8 cellular contexts compared by ENCODE assay signal in genomic region chr7:95687759-95688343, GRCh38.
DNase-seq lines count a peak whose midpoint lies in the region; ATAC-seq, FAIRE-seq and TF ChIP-seq lines count a peak whose summit lies in the region.

No MANE protein-coding gene starts in this region.

- no peak overlapping the region for H3K4me3 Mint-ChIP-seq in activated T-cell treated with anti-CD3 and anti-CD28 coated beads, Interleukin-2, amount 50 U/mL, for 72 hours
- no peak overlapping the region for H3K4me3 Mint-ChIP-seq in activated naive CD4-positive, alpha-beta T cell treated with anti-CD3 and anti-CD28 coated beads for 36 hours

- H3K36me3 Mint-ChIP-seq in activated T-cell treated with anti-CD3 and anti-CD28 coated beads, Interleukin-2, amount 50 U/mL, for 72 hours (ENCODE audit: insufficient read depth in 2 of 2), result no peaks in the 10 kb centered on the region
- H3K36me3 Mint-ChIP-seq in activated naive CD4-positive, alpha-beta T cell treated with anti-CD3 and anti-CD28 coated beads for 36 hours (ENCODE audit: low read depth), result no peaks in the 10 kb centered on the region

- H3K9me3 ChIP-seq in cardiac muscle cell (ENCODE audit: low read depth) (no peaks in the 10 kb centered on the region), adipocyte (ENCODE audit: control insufficient read depth, low read length) (no peaks in the 10 kb centered on the region)

- peaks cover 5% of the 10 kb centered on the region for H3K27me3 Mint-ChIP-seq in activated T-cell treated with anti-CD3 and anti-CD28 coated beads, Interleukin-2, amount 50 U/mL, for 72 hours (ENCODE audit: low read depth)
- peaks cover 2% of the 10 kb centered on the region for H3K27me3 Mint-ChIP-seq in activated naive CD4-positive, alpha-beta T cell treated with anti-CD3 and anti-CD28 coated beads for 36 hours (ENCODE audit: low read depth)

- H3K27me3 ChIP-seq in cardiac muscle cell (no peaks in the 10 kb centered on the region), adipocyte (replicated peaks; ENCODE audit: control insufficient read depth, insufficient read depth, low read length) (no peaks in the 10 kb centered on the region)

- H3K36me3 ChIP-seq in cardiac muscle cell, result no peaks in the 10 kb centered on the region
- H3K36me3 ChIP-seq in adipocyte (ENCODE audit: control insufficient read depth, insufficient read depth, low read length, severe bottlenecking), result no peaks in the 10 kb centered on the region

- no peak overlapping the region for H3K4me3 ChIP-seq in cardiac muscle cell
- H3K4me3 ChIP-seq in adipocyte (ENCODE audit: low read length), result no peak overlapping the region

- H3K4me1 ChIP-seq in cardiac muscle cell (ENCODE audit: low read depth) (no peaks in the 10 kb centered on the region), adipocyte (ENCODE audit: control insufficient read depth, insufficient read depth, low read length) (peaks cover 3% of the 10 kb centered on the region)

- no peaks in the 10 kb centered on the region for H3K9me3 Mint-ChIP-seq in activated T-cell treated with anti-CD3 and anti-CD28 coated beads, Interleukin-2, amount 50 U/mL, for 72 hours
- H3K9me3 Mint-ChIP-seq in activated naive CD4-positive, alpha-beta T cell treated with anti-CD3 and anti-CD28 coated beads for 36 hours, result no peaks in the 10 kb centered on the region

- no peak overlapping the region for H3K27ac Mint-ChIP-seq in activated T-cell treated with anti-CD3 and anti-CD28 coated beads, Interleukin-2, amount 50 U/mL, for 72 hours
- no peak overlapping the region for H3K27ac Mint-ChIP-seq in activated naive CD4-positive, alpha-beta T cell treated with anti-CD3 and anti-CD28 coated beads for 36 hours

- CTCF ChIA-PET in activated naive CD4-positive, alpha-beta T cell treated with anti-CD3 and anti-CD28 coated beads for 36 hours (lab: Charles Lee), result interaction anchor here (0.9 to 5.9 kb wide), 7 partner anchors 52 to 292 kb away, joined by 3 to 55 read pairs (median 5); partner anchors contain the start of gene PON3

- ATAC-seq in activated T-cell treated with anti-CD3 and anti-CD28 coated beads, Interleukin-2, amount 50 U/mL, for 72 hours (replicated peaks in 1 of 2), result no peak
- no peak for ATAC-seq in GM18519 (IDR thresholded peaks at IDR 0.05; ENCODE audit: low FRiP score, unreplicated experiment)

- DNase-seq in cardiac muscle cell (ENCODE audit: low read depth in 1 of 2, low spot score in 1 of 2), result peak; percentile 47 to 68
- no peak for DNase-seq in cardiac septum (ENCODE audit: low spot score)
- DNase-seq in NCI-H1417 treated with DMSO at 0.1 percent for 48 hours (lab: John Stamatoyannopoulos, UW), result peak; percentile 24
- DNase-seq in adipocyte (ENCODE audit: low read depth), result peak; percentile 59
- no peak for DNase-seq in activated T-cell treated with anti-CD3 and anti-CD28 coated beads, Interleukin-2, amount 50 U/mL, for 72 hours
- no peak for DNase-seq in activated naive CD4-positive, alpha-beta T cell treated with anti-CD3 and anti-CD28 coated beads for 36 hours

- peak; percentile 47 for TF ChIP-seq CTCF in cardiac muscle cell (IDR thresholded peaks at IDR 0.05; ENCODE audit: low read depth, low read length)

- no peak overlapping the region for H3K9ac ChIP-seq in adipocyte (ENCODE audit: low read length)

- H3K4me1 Mint-ChIP-seq in activated T-cell treated with anti-CD3 and anti-CD28 coated beads, Interleukin-2, amount 50 U/mL, for 72 hours (ENCODE audit: low read depth), result no peaks in the 10 kb centered on the region
- no peaks in the 10 kb centered on the region for H3K4me1 Mint-ChIP-seq in activated naive CD4-positive, alpha-beta T cell treated with anti-CD3 and anti-CD28 coated beads for 36 hours (ENCODE audit: low read depth)

- intact Hi-C loops in cardiac septum (cut with DNase I), result loop anchor here (5.0 kb wide), 1 partner anchor 176 kb away; no protein-coding TSS in a partner anchor
- intact Hi-C loops in activated naive CD4-positive, alpha-beta T cell treated with anti-CD3 and anti-CD28 coated beads for 36 hours (cut with micrococcal nuclease), result no loop called here

- no peak overlapping the region for H3K27ac ChIP-seq in cardiac muscle cell

- FAIRE-seq in islet of Langerhans (lab: Jason Lieb, UNC), result peak; percentile 100

Comparison
In these comparisons a context has a peak if more than half of its experiments do, and no peak if none do; other contexts are left out.
1. DNase-seq: peak in cardiac muscle cell (2 of 2), NCI-H1417 treated with DMSO at 0.1 percent for 48 hours (single experiment) and adipocyte (single experiment); none in cardiac septum (single experiment), activated T-cell treated with anti-CD3 and anti-CD28 coated beads, Interleukin-2, amount 50 U/mL, for 72 hours (0 of 2) and activated naive CD4-positive, alpha-beta T cell treated with anti-CD3 and anti-CD28 coated beads for 36 hours (single experiment).